In genomic region chr1:220093361-220094015, GRCh38 we compare ENCODE assay signal across 8 cellular contexts. TPM values are rescaled to one million over a fixed set of nuclear protein-coding genes. Genes with fewer than 3 reads are reported as not detected.
DNase-seq lines count a peak whose midpoint lies in the region; ATAC-seq and TF ChIP-seq lines count a peak whose summit lies in the region.

No MANE protein-coding gene starts in this region.

- H3K4me1 ChIP-seq in DND-41 (ENCODE audit: insufficient read depth, low read length): peaks cover 36% of the 10 kb centered on the region
- H3K4me1 ChIP-seq in esophagus muscularis mucosa: peaks cover 13 to 40% (median 32%) of the 10 kb centered on the region in 4 donors

- in situ Hi-C loops in brain microvascular endothelial cell (cut with HindIII; ENCODE audit: low pct_ligation_motif_present, low sequenced_read_pairs): no loop called here

- DNase-seq in DND-41 (no peak), NCI-H748 treated with DMSO at 0.1 percent for 48 hours (lab: John Stamatoyannopoulos, UW) (peak; percentile 37), esophagus muscularis mucosa (ENCODE audit: extremely low spot score) (no peak), superior temporal gyrus (ENCODE audit: extremely low spot score) (peak; percentile 74), brain microvascular endothelial cell (no peak), NCI-H2171 (lab: John Stamatoyannopoulos, UW) (no peak), UCSD-AML1 (lab: John Stamatoyannopoulos, UW; ENCODE audit: unreplicated experiment) (no peak)

- H3K36me3 ChIP-seq in DND-41 (ENCODE audit: insufficient read depth, low read length): peaks cover 13% of the 10 kb centered on the region
- H3K36me3 ChIP-seq in esophagus muscularis mucosa: peaks cover 4 to 23% (median 20%) of the 10 kb centered on the region in 4 donors
- peaks cover 6% of the 10 kb centered on the region for H3K36me3 ChIP-seq in brain microvascular endothelial cell (replicated peaks)

- no peak overlapping the region for H3K9ac ChIP-seq in DND-41 (ENCODE audit: low read depth, low read length)

- no peak for ATAC-seq in DND-41 (ENCODE audit: insufficient read depth, low read depth)
- peak; percentile 8 for ATAC-seq in GM21576 (IDR thresholded peaks at IDR 0.05; ENCODE audit: unreplicated experiment)

- H3K79me2 ChIP-seq in DND-41 (ENCODE audit: insufficient read depth, low read length): peaks cover 44% of the 10 kb centered on the region

- TF ChIP-seq EP300 in esophagus muscularis mucosa (IDR thresholded peaks at IDR 0.05): no peak

- H2AFZ ChIP-seq in DND-41 (ENCODE audit: low read depth, low read length): peak overlapping the region; percentile 44

- no peaks in the 10 kb centered on the region for H3K9me3 ChIP-seq in DND-41 (ENCODE audit: insufficient read depth, low read length, severe bottlenecking)
- no peaks in the 10 kb centered on the region for H3K9me3 ChIP-seq in esophagus muscularis mucosa

- no peak for TF ChIP-seq POLR2A in esophagus muscularis mucosa (IDR thresholded peaks at IDR 0.05; ENCODE audit: low read depth)

- H3K4me2 ChIP-seq in DND-41 (ENCODE audit: insufficient read depth, low read length): peak overlapping the region; percentile 44

- intact Hi-C loops in esophagus muscularis mucosa (cut with DNase I): no loop called here

- WGBS in esophagus muscularis mucosa: 24% methylated on average over 11 of the region's 12 CpGs

- H3K27me3 ChIP-seq in DND-41 (ENCODE audit: insufficient read depth, low read length, poor library complexity) (no peaks in the 10 kb centered on the region), esophagus muscularis mucosa (no peaks in the 10 kb centered on the region), brain microvascular endothelial cell (replicated peaks) (no peaks in the 10 kb centered on the region)

- H4K20me1 ChIP-seq in DND-41 (ENCODE audit: insufficient read depth, low read length): no peaks in the 10 kb centered on the region

- peak overlapping the region in 1 of 2 experiments; percentile 34; a peak in 1 of 4 replicates for H3K4me3 ChIP-seq in DND-41 (ENCODE audit: low read depth in 1 of 2, low read length in 2 of 2)
- peak overlapping the region; percentile 91 to 97 (median 95) for H3K4me3 ChIP-seq in esophagus muscularis mucosa
- no peak overlapping the region for H3K4me3 ChIP-seq in brain microvascular endothelial cell (ENCODE audit: low read depth, low read length)

- TF ChIP-seq CTCF in DND-41 (IDR thresholded peaks at IDR 0.05; ENCODE audit: borderline replicate concordance, extremely low read depth, low read length, poor library complexity, severe bottlenecking) (no peak), esophagus muscularis mucosa (IDR thresholded peaks at IDR 0.05) (no peak), brain microvascular endothelial cell (IDR thresholded peaks at IDR 0.05; ENCODE audit: low read depth, low read length, missing control alignments) (no peak)

- H3K27ac ChIP-seq in DND-41 (ENCODE audit: low read length) (no peak overlapping the region), esophagus muscularis mucosa (replicated peaks in 1 of 4) (peak overlapping the region; percentile 82 to 89 (median 85)), brain microvascular endothelial cell (no peak overlapping the region)

RNA-seq across cellular contexts. Expression of gene IARS2, which starts 0.4 kb away (rescaled TPM):
- total RNA-seq in esophagus muscularis mucosa: 10 to 100 TPM; 54.8 to 87.7 (median 75.4) TPM

RNA-seq across cellular contexts. Expression of gene BPNT1, which starts 3.9 kb away (rescaled TPM):
- total RNA-seq in esophagus muscularis mucosa: 10 to 100 TPM; 11.2 to 14.3 (median 12.6) TPM

RNA-seq across cellular contexts. Expression of gene EPRS1, which starts 47.2 kb away (rescaled TPM):
- total RNA-seq in esophagus muscularis mucosa: 10 to 100 TPM; 30.3 to 46.1 (median 40.9) TPM

Comparison
In these comparisons a context has a peak if more than half of its experiments do, and no peak if none do; other contexts are left out.
1. DNase-seq: peak in NCI-H748 treated with DMSO at 0.1 percent for 48 hours (single experiment) and superior temporal gyrus (single experiment); none in DND-41 (single experiment), esophagus muscularis mucosa (single experiment), brain microvascular endothelial cell (single experiment), NCI-H2171 (single experiment) and UCSD-AML1 (single experiment).
2. H3K27ac ChIP-seq: peak in esophagus muscularis mucosa (4 of 4); none in DND-41 (single experiment) and brain microvascular endothelial cell (single experiment).